1 cellular context compared by ENCODE assay signal in genomic region chr3:12967751-12968209, GRCh38.
TF ChIP-seq lines count a peak whose summit lies in the region.

No MANE protein-coding gene starts in this region.

TF ChIP-seq in WTC11, 78 proteins besides CTCF, POLR2A, EP300 and RAD21 (continued from another document):
- TF ChIP-seq PREB (CRISPR knock-in tag; IDR thresholded peaks at IDR 0.05; ENCODE audit: borderline replicate concordance) (no peak), IRF2 (CRISPR knock-in tag; IDR thresholded peaks at IDR 0.05; ENCODE audit: borderline replicate concordance, low read depth) (no peak), ELF4 (CRISPR knock-in tag; IDR thresholded peaks at IDR 0.05; ENCODE audit: low read depth) (no peak), ZSCAN18 (CRISPR knock-in tag; IDR thresholded peaks at IDR 0.05) (no peak), HMGA2 (CRISPR knock-in tag; IDR thresholded peaks at IDR 0.05) (no peak), ZNF219 (CRISPR knock-in tag; IDR thresholded peaks at IDR 0.05; ENCODE audit: borderline replicate concordance) (no peak), ATF3 (CRISPR knock-in tag; conservative IDR thresholded peaks at IDR 0.05) (no peak), SOX15 (CRISPR knock-in tag; IDR thresholded peaks at IDR 0.05) (no peak), RELA (CRISPR knock-in tag; IDR thresholded peaks at IDR 0.05; ENCODE audit: borderline replicate concordance) (no peak), ZBTB21 (CRISPR knock-in tag; IDR thresholded peaks at IDR 0.05; ENCODE audit: borderline replicate concordance) (no peak)
- TF ChIP-seq, protein P1, sequence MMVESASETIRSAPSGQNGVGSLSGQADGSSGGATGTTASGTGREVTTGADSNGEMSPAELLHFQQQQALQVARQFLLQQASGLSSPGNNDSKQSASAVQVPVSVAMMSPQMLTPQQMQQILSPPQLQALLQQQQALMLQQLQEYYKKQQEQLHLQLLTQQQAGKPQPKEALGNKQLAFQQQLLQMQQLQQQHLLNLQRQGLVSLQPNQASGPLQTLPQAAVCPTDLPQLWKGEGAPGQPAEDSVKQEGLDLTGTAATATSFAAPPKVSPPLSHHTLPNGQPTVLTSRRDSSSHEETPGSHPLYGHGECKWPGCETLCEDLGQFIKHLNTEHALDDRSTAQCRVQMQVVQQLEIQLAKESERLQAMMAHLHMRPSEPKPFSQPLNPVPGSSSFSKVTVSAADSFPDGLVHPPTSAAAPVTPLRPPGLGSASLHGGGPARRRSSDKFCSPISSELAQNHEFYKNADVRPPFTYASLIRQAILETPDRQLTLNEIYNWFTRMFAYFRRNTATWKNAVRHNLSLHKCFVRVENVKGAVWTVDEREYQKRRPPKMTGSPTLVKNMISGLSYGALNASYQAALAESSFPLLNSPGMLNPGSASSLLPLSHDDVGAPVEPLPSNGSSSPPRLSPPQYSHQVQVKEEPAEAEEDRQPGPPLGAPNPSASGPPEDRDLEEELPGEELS (CRISPR knock-in tag; IDR thresholded peaks at IDR 0.05): no peak
- TF ChIP-seq, protein P2, sequence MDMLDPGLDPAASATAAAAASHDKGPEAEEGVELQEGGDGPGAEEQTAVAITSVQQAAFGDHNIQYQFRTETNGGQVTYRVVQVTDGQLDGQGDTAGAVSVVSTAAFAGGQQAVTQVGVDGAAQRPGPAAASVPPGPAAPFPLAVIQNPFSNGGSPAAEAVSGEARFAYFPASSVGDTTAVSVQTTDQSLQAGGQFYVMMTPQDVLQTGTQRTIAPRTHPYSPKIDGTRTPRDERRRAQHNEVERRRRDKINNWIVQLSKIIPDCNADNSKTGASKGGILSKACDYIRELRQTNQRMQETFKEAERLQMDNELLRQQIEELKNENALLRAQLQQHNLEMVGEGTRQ (CRISPR knock-in tag; IDR thresholded peaks at IDR 0.05): no peak
